In the genomic region with DNA sequence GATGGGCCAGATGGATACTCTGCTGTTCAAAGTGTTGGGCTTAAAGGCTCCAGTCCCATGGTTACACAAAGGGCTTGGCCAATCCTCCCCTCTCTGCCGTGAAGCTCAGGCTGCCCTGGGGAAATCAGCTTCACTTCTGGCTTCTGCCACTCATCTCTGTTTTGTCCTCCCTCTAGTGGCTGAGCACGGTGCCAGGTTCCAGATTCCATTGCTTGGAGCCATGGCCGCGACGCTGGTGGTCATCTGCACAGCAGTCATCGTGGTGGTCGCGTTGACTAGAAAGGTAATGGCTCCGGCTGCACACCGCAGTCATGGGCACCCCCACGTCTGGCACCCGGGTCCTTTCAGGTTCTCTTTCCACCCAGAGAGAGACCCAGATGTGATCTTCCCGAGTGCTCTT, we compare ENCODE assay signal across 1 cellular context.
TF ChIP-seq lines count a peak whose summit lies in the region.

No MANE protein-coding gene starts in this region.

TF ChIP-seq in K562, 482 proteins besides CTCF, POLR2A, EP300 and RAD21:
- TF ChIP-seq, protein P1, sequence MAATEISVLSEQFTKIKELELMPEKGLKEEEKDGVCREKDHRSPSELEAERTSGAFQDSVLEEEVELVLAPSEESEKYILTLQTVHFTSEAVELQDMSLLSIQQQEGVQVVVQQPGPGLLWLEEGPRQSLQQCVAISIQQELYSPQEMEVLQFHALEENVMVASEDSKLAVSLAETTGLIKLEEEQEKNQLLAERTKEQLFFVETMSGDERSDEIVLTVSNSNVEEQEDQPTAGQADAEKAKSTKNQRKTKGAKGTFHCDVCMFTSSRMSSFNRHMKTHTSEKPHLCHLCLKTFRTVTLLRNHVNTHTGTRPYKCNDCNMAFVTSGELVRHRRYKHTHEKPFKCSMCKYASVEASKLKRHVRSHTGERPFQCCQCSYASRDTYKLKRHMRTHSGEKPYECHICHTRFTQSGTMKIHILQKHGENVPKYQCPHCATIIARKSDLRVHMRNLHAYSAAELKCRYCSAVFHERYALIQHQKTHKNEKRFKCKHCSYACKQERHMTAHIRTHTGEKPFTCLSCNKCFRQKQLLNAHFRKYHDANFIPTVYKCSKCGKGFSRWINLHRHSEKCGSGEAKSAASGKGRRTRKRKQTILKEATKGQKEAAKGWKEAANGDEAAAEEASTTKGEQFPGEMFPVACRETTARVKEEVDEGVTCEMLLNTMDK (IDR thresholded peaks at IDR 0.05; ENCODE audit: borderline replicate concordance, insufficient read depth, low read depth, low read length, poor library complexity, severe bottlenecking): peak; percentile 26
- no peak for TF ChIP-seq GABPB2 (CRISPR knock-in tag; conservative IDR thresholded peaks at IDR 0.05)
